Comparison of ENCODE assay signal across 20 cellular contexts in genomic region chr6:89260310-89260709, GRCh38. TPM values are rescaled to one million over a fixed set of nuclear protein-coding genes. Genes with fewer than 3 reads are reported as not detected.
DNase-seq lines count a peak whose midpoint lies in the region; ATAC-seq, FAIRE-seq and TF ChIP-seq lines count a peak whose summit lies in the region.
"Had no signal": no experiment of that assay in that cellular context is flagged by ENCODE, and none has a peak within 500 bp of the region (broad histone marks: within the 10 kb centered on the region; RNA-seq: fewer than 3 reads in every experiment).

No MANE protein-coding gene starts in this region.

- H3K4me3 Mint-ChIP-seq in activated CD4-positive, alpha-beta T cell treated with anti-CD3 and anti-CD28 coated beads, Interleukin-2, amount 10 ng/mL, durations not matched to agents 7 days and 5 days = no peak overlapping the region
- H3K4me3 Mint-ChIP-seq: nephron; stimulated activated effector memory CD8-positive, alpha-beta T cell treated with anti-CD3 and anti-CD28 coated beads, Interleukin-12 subunit alpha, Interleukin-12 subunit beta, amount 100 ng/mL, for 72 hours had no signal

- POLR2A ChIA-PET in K562 (lab: Yijun Ruan, JAX) = interaction anchor here (0.6 to 2.0 kb wide), 3 partner anchors 9 to 139 kb away, joined by 3 to 5 read pairs (median 3); partner anchors contain the start of gene UBE2J1
- POLR2A ChIA-PET in activated CD4-positive, alpha-beta T cell treated with anti-CD3 and anti-CD28 coated beads, Interleukin-2, amount 10 ng/mL, durations not matched to agents 7 days and 5 days (lab: Charles Lee) = no interaction called here

- H3K4me2 ChIP-seq in K562 (ENCODE audit: insufficient read depth, low read length) = no peak overlapping the region

- no peaks in the 10 kb centered on the region for H3K36me3 ChIP-seq in K562 (ENCODE audit: control insufficient read depth, insufficient read depth, low read length)
- H3K36me3 ChIP-seq: uterus had no signal

- BruUV-seq in K562 (replicated peaks; lab: Mats Ljungman, UMichigan) = no TSS peak

- TF ChIP-seq POLR2A in K562 (conservative IDR thresholded peaks at IDR 0.05) = no peak

- H2AFZ ChIP-seq in K562 (ENCODE audit: low read depth, low read length) = peak overlapping the region; percentile 85
- H2AFZ ChIP-seq: hepatocyte had no signal

- H3K9me1 ChIP-seq in K562 (ENCODE audit: control insufficient read depth, insufficient read depth, low read length) = no peaks in the 10 kb centered on the region

- H3K4me3 ChIP-seq in K562 = no peak overlapping the region
- H3K4me3 ChIP-seq: hepatocyte, uterus had no signal

- H3K27ac Mint-ChIP-seq in activated CD4-positive, alpha-beta T cell treated with anti-CD3 and anti-CD28 coated beads, Interleukin-2, amount 10 ng/mL, durations not matched to agents 7 days and 5 days = no peak overlapping the region
- H3K27ac Mint-ChIP-seq: stimulated activated effector memory CD8-positive, alpha-beta T cell treated with anti-CD3 and anti-CD28 coated beads, Interleukin-12 subunit alpha, Interleukin-12 subunit beta, amount 100 ng/mL, for 72 hours had no signal

- DNase-seq in D341Med (ENCODE audit: low spot score) (peak; percentile 47), NCI-H69 (lab: John Stamatoyannopoulos, UW) (peak; percentile 31), K562 (ENCODE audit: extremely low read depth in 1 of 4, low spot score in 3 of 4) (peak in 3 of 4 experiments; percentile 20 to 66 (median 61)), NCI-H2081 (lab: John Stamatoyannopoulos, UW) (no peak)
- no peak for DNase-seq in stimulated activated naive CD4-positive, alpha-beta T cell treated with Interleukin-2 at 50 U/mL for 16 hours (lab: John Stamatoyannopoulos, UW)
- no peak for DNase-seq in activated CD4-positive, alpha-beta T cell treated with anti-CD3 and anti-CD28 coated beads, Interleukin-2, amount 10 ng/mL, durations not matched to agents 7 days and 5 days
- DNase-seq: activated CD4-positive, alpha-beta T cell treated with anti-CD3 and anti-CD28 coated beads for 4 hours; anterior cingulate cortex; cortex of kidney; IMR-90; NCI-H1930; stimulated activated CD4-positive, alpha-beta T cell treated with anti-CD3 and anti-CD28 coated beads, Interleukin-4, amount 100 ng/mL, for 24 hours; SW 1271; uterus had no signal

- CTCF ChIA-PET in K562 (lab: Yijun Ruan, JAX; ENCODE audit: low intra/inter-chr PET ratio) = no interaction called here
- CTCF ChIA-PET in activated CD4-positive, alpha-beta T cell treated with anti-CD3 and anti-CD28 coated beads, Interleukin-2, amount 10 ng/mL, durations not matched to agents 7 days and 5 days (lab: Charles Lee) = no interaction called here

- in situ Hi-C loops in K562 (cut with MboI) = no loop called here

- H3K9me3 Mint-ChIP-seq in activated CD4-positive, alpha-beta T cell treated with anti-CD3 and anti-CD28 coated beads, Interleukin-2, amount 10 ng/mL, durations not matched to agents 7 days and 5 days = no peaks in the 10 kb centered on the region
- H3K9me3 Mint-ChIP-seq: nephron; stimulated activated effector memory CD8-positive, alpha-beta T cell treated with anti-CD3 and anti-CD28 coated beads, Interleukin-12 subunit alpha, Interleukin-12 subunit beta, amount 100 ng/mL, for 72 hours had no signal

- no peaks in the 10 kb centered on the region for H3K36me3 Mint-ChIP-seq in activated CD4-positive, alpha-beta T cell treated with anti-CD3 and anti-CD28 coated beads, Interleukin-2, amount 10 ng/mL, durations not matched to agents 7 days and 5 days (ENCODE audit: low read depth)
- H3K36me3 Mint-ChIP-seq: stimulated activated effector memory CD8-positive, alpha-beta T cell treated with anti-CD3 and anti-CD28 coated beads, Interleukin-12 subunit alpha, Interleukin-12 subunit beta, amount 100 ng/mL, for 72 hours had no signal

- H3K4me1 ChIP-seq in K562 (replicated peaks in 1 of 2; ENCODE audit: control insufficient read depth in 2 of 2, insufficient read depth in 2 of 2, low read length in 2 of 2) = peaks cover 6 to 14% of the 10 kb centered on the region in 2 experiments; a peak in 4 of 5 replicates
- H3K4me1 ChIP-seq: uterus had no signal

- H3K27me3 Mint-ChIP-seq in activated CD4-positive, alpha-beta T cell treated with anti-CD3 and anti-CD28 coated beads, Interleukin-2, amount 10 ng/mL, durations not matched to agents 7 days and 5 days = no peaks in the 10 kb centered on the region

- H3K9ac ChIP-seq in K562 (ENCODE audit: insufficient read depth in 1 of 2, low read depth in 2 of 2, low read length in 2 of 2) = no peak overlapping the region

- no peak for TF ChIP-seq RAD21 in K562 (CRISPR knock-in tag; conservative IDR thresholded peaks at IDR 0.05 in 1 of 2, IDR thresholded peaks at IDR 0.05 in 1 of 2)

- TF ChIP-seq EP300 in K562 (IDR thresholded peaks at IDR 0.05; ENCODE audit: low read length) = no peak

- H4K20me1 ChIP-seq in K562 (replicated peaks; ENCODE audit: control insufficient read depth, insufficient read depth, low read length) = no peaks in the 10 kb centered on the region

- H3K4me1 Mint-ChIP-seq in activated CD4-positive, alpha-beta T cell treated with anti-CD3 and anti-CD28 coated beads, Interleukin-2, amount 10 ng/mL, durations not matched to agents 7 days and 5 days = no peaks in the 10 kb centered on the region
- H3K4me1 Mint-ChIP-seq: stimulated activated effector memory CD8-positive, alpha-beta T cell treated with anti-CD3 and anti-CD28 coated beads, Interleukin-12 subunit alpha, Interleukin-12 subunit beta, amount 100 ng/mL, for 72 hours had no signal

- H3K27me3 ChIP-seq in K562 (ENCODE audit: control insufficient read depth in 2 of 2, insufficient read depth in 2 of 2, low read length in 2 of 2) = peaks cover 2 to 4% of the 10 kb centered on the region in 2 experiments; a peak in 1 of 5 replicates
- H3K27me3 ChIP-seq: hepatocyte, uterus had no signal

- no peaks in the 10 kb centered on the region for H3K9me3 ChIP-seq in K562 (replicated peaks; ENCODE audit: control insufficient read depth, insufficient read depth, low read depth, low read length)
- H3K9me3 ChIP-seq: uterus had no signal

- ATAC-seq in GM21447 (IDR thresholded peaks at IDR 0.05; ENCODE audit: unreplicated experiment) (peak; percentile 43), K562 (peak; percentile 83), GM21723 (IDR thresholded peaks at IDR 0.05; ENCODE audit: unreplicated experiment) (no peak)
- ATAC-seq: stimulated activated effector memory CD8-positive, alpha-beta T cell treated with anti-CD3 and anti-CD28 coated beads, Interleukin-12 subunit alpha, Interleukin-12 subunit beta, amount 100 ng/mL, for 72 hours had no signal

- intact Hi-C loops in K562 (cut with micrococcal nuclease) = no loop called here

- H3K27ac ChIP-seq in K562 (ENCODE audit: extremely low read depth, low read depth, low read length) = no peak overlapping the region
- H3K27ac ChIP-seq: hepatocyte, uterus had no signal

- TF ChIP-seq CTCF in K562 (IDR thresholded peaks at IDR 0.05 in 2 of 3, conservative IDR thresholded peaks at IDR 0.05 in 1 of 3; ENCODE audit: insufficient read depth in 2 of 3, low read depth in 1 of 3, low read length in 3 of 3) = no peak

- 9% methylated on average over 4 of the region's 4 CpGs for WGBS in K562 (ENCODE audit: insufficient coverage, low coverage, missing lambda C conversion rate)

- FAIRE-seq in K562 (lab: Jason Lieb, UNC) = no peak

- no peaks in the 10 kb centered on the region for H3K79me2 ChIP-seq in K562 (ENCODE audit: control insufficient read depth, insufficient read depth, low read length)
- H3K79me2 ChIP-seq: hepatocyte had no signal

RNA-seq across cellular contexts. Expression of gene GABRR1, which starts 43.2 kb away (rescaled TPM):
- total RNA-seq in K562 (2011; cell fraction: chromatin; rRNA removed; ENCODE audit: low replicate concordance) = not detected in 2 replicates
- not detected in 2 replicates for total RNA-seq in K562 (2011; cell fraction: nucleolus; rRNA removed)
- total RNA-seq in K562 (2011; cell fraction: nucleoplasm; rRNA removed) = not detected in 2 replicates
- total RNA-seq in K562 (2014; rRNA removed) = not detected in 2 replicates
- total RNA-seq in K562 (2014; rRNA removed; fragmentation: Illumina TruSeq; extraction: Trizol) = not detected in 2 replicates
- not detected in 2 replicates for total RNA-seq in K562 (2015; rRNA removed; fragmentation: Illumina TruSeq; extraction: Trizol)
- total RNA-seq in K562 (2021) = not detected in 2 replicates
- not detected in 2 replicates for polyA plus RNA-seq in K562 (2011; rRNA removed)
- 0.06 TPM in 1 of 2 replicates, not detected in the other for polyA plus RNA-seq in K562 (2011; cell fraction: cytosol; rRNA removed)
- not detected in 2 replicates for polyA plus RNA-seq in K562 (2011; cell fraction: nucleus; rRNA removed)
- 0.07 TPM in 1 of 2 replicates, not detected in the other for polyA plus RNA-seq in K562 (2012)
- polyA plus RNA-seq in K562 (2014; fragmentation: Illumina TruSeq; extraction: Trizol) = not detected in 2 replicates
- not detected for polyA plus RNA-seq in K562 (2014; fragmentation: Nextera tagmentation; extraction: Ambion mirVana)
- polyA plus RNA-seq in K562 (2014; rRNA removed) = 0.03 TPM in 1 of 2 replicates, not detected in the other
- not detected in 2 replicates for polyA minus RNA-seq in K562 (2011; rRNA and poly(A)+ RNA removed)
- polyA minus RNA-seq in K562 (2011; cell fraction: cytosol; rRNA and poly(A)+ RNA removed) = not detected in 2 replicates
- polyA minus RNA-seq in K562 (2011; cell fraction: nucleus; rRNA and poly(A)+ RNA removed) = not detected in 2 replicates
- not detected for total RNA-seq in activated CD4-positive, alpha-beta T cell treated with anti-CD3 and anti-CD28 coated beads, Interleukin-2, amount 10 ng/mL, durations not matched to agents 7 days and 5 days
- total RNA-seq: IMR-90, liver had no signal
- polyA plus RNA-seq: IMR-90, liver had no signal

RNA-seq across cellular contexts. Expression of gene GABRR2, which starts 54.8 kb away (rescaled TPM):
- total RNA-seq in K562 (2011; cell fraction: chromatin; rRNA removed; ENCODE audit: low replicate concordance) = 0.23 and 0.56 TPM in 2 replicates
- not detected in 2 replicates for total RNA-seq in K562 (2011; cell fraction: nucleolus; rRNA removed)
- total RNA-seq in K562 (2011; cell fraction: nucleoplasm; rRNA removed) = not detected in 2 replicates
- total RNA-seq in K562 (2014; rRNA removed) = not detected in 2 replicates
- total RNA-seq in K562 (2014; rRNA removed; fragmentation: Illumina TruSeq; extraction: Trizol) = not detected in 2 replicates
- total RNA-seq in K562 (2015; rRNA removed; fragmentation: Illumina TruSeq; extraction: Trizol) = not detected in 2 replicates
- not detected in 2 replicates for total RNA-seq in K562 (2021)
- 0.10 and 0.18 TPM in 2 replicates for polyA plus RNA-seq in K562 (2011; rRNA removed)
- not detected in 2 replicates for polyA plus RNA-seq in K562 (2011; cell fraction: cytosol; rRNA removed)
- polyA plus RNA-seq in K562 (2011; cell fraction: nucleus; rRNA removed) = 0.60 and 1.1 TPM in 2 replicates
- 0.04 and 0.06 TPM in 2 replicates for polyA plus RNA-seq in K562 (2012)
- 0.13 TPM in 1 of 2 replicates, not detected in the other for polyA plus RNA-seq in K562 (2014; fragmentation: Illumina TruSeq; extraction: Trizol)
- not detected for polyA plus RNA-seq in K562 (2014; fragmentation: Nextera tagmentation; extraction: Ambion mirVana)
- 0.09 TPM in 1 of 2 replicates, not detected in the other for polyA plus RNA-seq in K562 (2014; rRNA removed)
- polyA minus RNA-seq in K562 (2011; rRNA and poly(A)+ RNA removed) = not detected in 2 replicates
- not detected in 2 replicates for polyA minus RNA-seq in K562 (2011; cell fraction: cytosol; rRNA and poly(A)+ RNA removed)
- polyA minus RNA-seq in K562 (2011; cell fraction: nucleus; rRNA and poly(A)+ RNA removed) = 0.22 TPM in 1 of 2 replicates, not detected in the other
- total RNA-seq in activated CD4-positive, alpha-beta T cell treated with anti-CD3 and anti-CD28 coated beads, Interleukin-2, amount 10 ng/mL, durations not matched to agents 7 days and 5 days = under 1 TPM; 0.30 to 0.77 TPM
- total RNA-seq: IMR-90 had no signal

Comparison
In these comparisons a context has a peak if more than half of its experiments do, and no peak if none do; other contexts are left out.
1. DNase-seq: peak in D341Med (single experiment), NCI-H69 (single experiment) and K562 (3 of 4); none in NCI-H2081 (0 of 2), stimulated activated naive CD4-positive, alpha-beta T cell treated with Interleukin-2 at 50 U/mL for 16 hours (single experiment) and activated CD4-positive, alpha-beta T cell treated with anti-CD3 and anti-CD28 coated beads, Interleukin-2, amount 10 ng/mL, durations not matched to agents 7 days and 5 days (single experiment).